Comparison of ENCODE assay signal across 1 cellular context in the genomic region with DNA sequence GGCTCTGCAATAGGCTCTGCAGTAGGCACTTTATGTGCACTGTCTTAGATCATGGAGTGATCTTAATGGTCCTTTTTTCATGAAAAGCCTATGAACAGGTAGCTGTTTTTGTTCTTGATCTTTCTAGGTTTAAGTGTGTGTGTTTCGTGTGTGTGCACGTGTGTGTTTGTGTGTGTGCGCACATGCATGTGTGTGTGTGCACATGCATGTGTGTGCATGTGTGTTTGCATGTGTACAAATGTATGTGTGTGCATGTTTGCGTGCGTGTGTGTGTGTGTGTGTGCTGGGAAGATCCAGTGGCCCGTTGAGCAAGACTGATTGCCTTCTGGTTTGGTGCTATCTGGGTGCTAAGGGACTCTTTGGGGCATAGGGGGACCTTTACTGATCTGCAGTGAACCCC.
TF ChIP-seq lines count a peak whose summit lies in the region.

No MANE protein-coding gene starts in this region.

TF ChIP-seq in H1, 55 proteins besides CTCF, POLR2A, EP300 and RAD21 (continued from another document):
- TF ChIP-seq, protein P1, sequence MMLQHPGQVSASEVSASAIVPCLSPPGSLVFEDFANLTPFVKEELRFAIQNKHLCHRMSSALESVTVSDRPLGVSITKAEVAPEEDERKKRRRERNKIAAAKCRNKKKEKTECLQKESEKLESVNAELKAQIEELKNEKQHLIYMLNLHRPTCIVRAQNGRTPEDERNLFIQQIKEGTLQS (IDR thresholded peaks at IDR 0.05; ENCODE audit: insufficient read depth, low read depth, low read length): no peak
- no peak for TF ChIP-seq EZH2 (IDR thresholded peaks at IDR 0.05; ENCODE audit: low read depth, low read length, severe bottlenecking)
- TF ChIP-seq TCF12 (IDR thresholded peaks at IDR 0.05; ENCODE audit: low read depth, low read length): no peak
- TF ChIP-seq GABPA (IDR thresholded peaks at IDR 0.05; ENCODE audit: borderline replicate concordance, insufficient read depth, low read length): no peak
- no peak for TF ChIP-seq CTBP2 (IDR thresholded peaks at IDR 0.05; ENCODE audit: borderline replicate concordance, insufficient read depth, insufficient read length, low read length)
- TF ChIP-seq KDM5A (IDR thresholded peaks at IDR 0.05; ENCODE audit: low read length): no peak
- TF ChIP-seq TAF7 (optimal IDR thresholded peaks at IDR 0.05; ENCODE audit: borderline replicate concordance, low read depth, low read length): no peak
- TF ChIP-seq JUN (IDR thresholded peaks at IDR 0.05; ENCODE audit: low read depth, low read length): no peak
- TF ChIP-seq SUZ12 (IDR thresholded peaks at IDR 0.05; ENCODE audit: low read length): no peak
- TF ChIP-seq RBBP5 (IDR thresholded peaks at IDR 0.05; ENCODE audit: borderline replicate concordance, low read depth, low read length): no peak
- no peak for TF ChIP-seq SP4 (IDR thresholded peaks at IDR 0.05; ENCODE audit: low read length)
- TF ChIP-seq TEAD4 (IDR thresholded peaks at IDR 0.05; ENCODE audit: low read depth, low read length): no peak
- no peak for TF ChIP-seq BACH1 (IDR thresholded peaks at IDR 0.05; ENCODE audit: low read length)
- no peak for TF ChIP-seq SIRT6 (IDR thresholded peaks at IDR 0.05; ENCODE audit: low read length)
- no peak for TF ChIP-seq BRCA1 (IDR thresholded peaks at IDR 0.05; ENCODE audit: low read depth, low read length)
TF ChIP-seq in H1: peak in this region for 0.
